8 cellular contexts compared by ENCODE assay signal in genomic region chr14:49892636-49893308, GRCh38. TPM values are rescaled to one million over a fixed set of nuclear protein-coding genes. Genes with fewer than 3 reads are reported as not detected.
DNase-seq lines count a peak whose midpoint lies in the region; ATAC-seq, FAIRE-seq and TF ChIP-seq lines count a peak whose summit lies in the region.

TSS of gene ARF6 (plus strand) at chr14:49893082. CDS start at chr14:49893737, 655 bp downstream.

- H3K4me3 ChIP-seq in AG04450 (ENCODE audit: low read depth, low read length), result peak within 1 kb of the TSS; percentile 95
- H3K4me3 ChIP-seq in WI38 (ENCODE audit: low read depth, low read length), result peak within 1 kb of the TSS; percentile 93
- H3K4me3 ChIP-seq in bronchial epithelial cell (ENCODE audit: low read depth, low read length), result peak within 1 kb of the TSS; percentile 97

- ATAC-seq in GM18873 (IDR thresholded peaks at IDR 0.05; ENCODE audit: low FRiP score, unreplicated experiment), result peak; percentile 66
- peak; percentile 84 for ATAC-seq in HG03139 (IDR thresholded peaks at IDR 0.05; ENCODE audit: unreplicated experiment)

- H3K27ac ChIP-seq in AG04450 (ENCODE audit: low read depth, low read length), result peak within 1 kb of the TSS; percentile 98

- H3K36me3 ChIP-seq in bronchial epithelial cell (ENCODE audit: control insufficient read depth, insufficient read depth, low read length), result peaks cover 3% of the 10 kb centered on the region

- peak; percentile 88 for DNase-seq in AG04450 (ENCODE audit: low read depth, low spot score)
- DNase-seq in NCI-H2227 (lab: John Stamatoyannopoulos, UW; ENCODE audit: unreplicated experiment), result peak; percentile 98
- DNase-seq in bronchial epithelial cell (ENCODE audit: low read depth), result peak; percentile 87
- DNase-seq in iPS-NIHi7 (ENCODE audit: extremely low spot score), result peak; percentile 96
- DNase-seq in smooth muscle cell of the brain vasculature (ENCODE audit: low read depth, low spot score), result peak; percentile 95

- TF ChIP-seq CTCF in AG04450 (IDR thresholded peaks at IDR 0.05; ENCODE audit: low read depth, low read length), result peak; percentile 14
- no peak for TF ChIP-seq CTCF in WI38 (IDR thresholded peaks at IDR 0.05; ENCODE audit: low read depth, low read length)
- TF ChIP-seq CTCF in bronchial epithelial cell (IDR thresholded peaks at IDR 0.05; ENCODE audit: insufficient read depth, low read length, severe bottlenecking), result peak; percentile 36

- CTCF ChIA-PET in AG04450 (lab: Charles Lee), result interaction anchor here (0.6 to 1.5 kb wide), 10 partner anchors 11 to 215 kb away, joined by 3 to 4 read pairs (median 4); no protein-coding TSS in a partner anchor

- no peak for FAIRE-seq in bronchial epithelial cell (lab: Jason Lieb, UNC)

- POLR2A ChIA-PET in AG04450 (lab: Yijun Ruan, JAX), result interaction anchor here (0.5 to 1.6 kb wide), 15 partner anchors 11 to 246 kb away, joined by 3 to 13 read pairs (median 4); no protein-coding TSS in a partner anchor

- H3K9me3 ChIP-seq in AG04450 (ENCODE audit: control insufficient read depth, insufficient read depth, low read length), result no peaks in the 10 kb centered on the region; the same call in 1 of the 2 replicates

- H3K27me3 ChIP-seq in AG04450 (ENCODE audit: control insufficient read depth, insufficient read depth, low read length) (no peaks in the 10 kb centered on the region), bronchial epithelial cell (ENCODE audit: control insufficient read depth, insufficient read depth, low read length) (no peaks in the 10 kb centered on the region)

RNA-seq across cellular contexts. Expression of gene ARF6, which starts in this region (rescaled TPM):
- 27.1 and 28.0 TPM in 2 replicates for polyA plus RNA-seq in AG04450 (2011; rRNA removed)
- 26.8 and 28.1 TPM in 2 replicates for polyA minus RNA-seq in AG04450 (2011; rRNA and poly(A)+ RNA removed)
- total RNA-seq in bronchial epithelial cell, result 83.2 and 90.0 TPM in 2 replicates

Comparison
In these comparisons a context has a peak if more than half of its experiments do, and no peak if none do; other contexts are left out.
1. Peak in every context shown above with its lines: DNase-seq, ATAC-seq, H3K4me3 ChIP-seq and H3K27ac ChIP-seq.